Comparison of ENCODE assay signal across 17 cellular contexts in the genomic region with DNA sequence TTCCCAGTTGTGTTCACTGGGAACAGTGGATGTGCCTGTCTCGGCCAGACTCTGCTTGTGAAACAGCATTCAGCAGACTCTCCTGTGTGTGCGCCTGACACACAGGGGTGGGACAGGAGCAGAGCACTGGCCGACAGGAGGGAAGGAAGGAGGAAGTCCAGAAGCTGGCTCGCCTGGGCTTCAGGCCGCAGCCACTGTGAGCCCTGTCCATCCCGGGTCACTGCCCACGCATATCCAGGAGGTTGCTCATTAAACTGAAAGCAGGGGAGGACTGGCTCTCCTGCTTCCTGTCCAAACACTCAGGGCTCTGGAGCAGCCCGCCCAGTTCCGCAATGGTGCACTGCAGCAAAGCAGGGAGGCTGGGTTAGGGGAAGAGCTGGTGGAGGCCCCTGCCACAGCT.
DNase-seq lines count a peak whose midpoint lies in the region; ATAC-seq and TF ChIP-seq lines count a peak whose summit lies in the region.
"Had no signal": no experiment of that assay in that cellular context is flagged by ENCODE, and none has a peak within 500 bp of the region (broad histone marks: within the 10 kb centered on the region; RNA-seq: fewer than 3 reads in every experiment).

No MANE protein-coding gene starts in this region.

- TF ChIP-seq CTCF in nephron progenitor cell (IDR thresholded peaks at IDR 0.05) (no peak), foreskin fibroblast (IDR thresholded peaks at IDR 0.05; ENCODE audit: low read depth, low read length) (no peak)

- peak; percentile 56 to 74 for ATAC-seq in right cardiac atrium
- ATAC-seq in GM19324 (IDR thresholded peaks at IDR 0.05; ENCODE audit: low FRiP score, unreplicated experiment), result no peak

- peaks cover 24% of the 10 kb centered on the region for H3K27me3 Mint-ChIP-seq in nephron progenitor cell (ENCODE audit: low read depth, poor library complexity)

- H3K4me3 ChIP-seq in adipocyte (ENCODE audit: low read length) (no peak overlapping the region), right cardiac atrium (ENCODE audit: low read length) (no peak overlapping the region), foreskin fibroblast (ENCODE audit: low read depth in 1 of 2, low read length in 2 of 2) (no peak overlapping the region)
- H3K4me3 ChIP-seq: stomach had no signal

- H3K4me1 ChIP-seq in adipocyte (ENCODE audit: control insufficient read depth, insufficient read depth, low read length), result peaks cover 8% of the 10 kb centered on the region
- H3K4me1 ChIP-seq in right cardiac atrium (ENCODE audit: control insufficient read depth, insufficient read depth, low read length), result peaks cover 15% of the 10 kb centered on the region
- H3K4me1 ChIP-seq: Caco-2 had no signal

- H3K9ac ChIP-seq in adipocyte (ENCODE audit: low read length), result no peak overlapping the region

- H3K9me3 ChIP-seq in adipocyte (ENCODE audit: control insufficient read depth, low read length), result peaks cover 9% of the 10 kb centered on the region
- no peaks in the 10 kb centered on the region for H3K9me3 ChIP-seq in right cardiac atrium (ENCODE audit: control insufficient read depth, low read length)
- H3K9me3 ChIP-seq: Caco-2 had no signal

- peaks cover 23% of the 10 kb centered on the region for H3K9me3 Mint-ChIP-seq in nephron progenitor cell
- H3K9me3 Mint-ChIP-seq: activated naive CD4-positive, alpha-beta T cell treated with anti-CD3 and anti-CD28 coated beads for 36 hours had no signal

- H3K4me1 Mint-ChIP-seq in nephron progenitor cell, result peaks cover 81% of the 10 kb centered on the region

- peaks cover 37% of the 10 kb centered on the region for H3K27me3 ChIP-seq in adipocyte (replicated peaks; ENCODE audit: control insufficient read depth, insufficient read depth, low read length)
- H3K27me3 ChIP-seq in right cardiac atrium (ENCODE audit: control insufficient read depth, insufficient read depth), result no peaks in the 10 kb centered on the region

- H3K4me3 Mint-ChIP-seq in nephron progenitor cell, result no peak overlapping the region
- H3K4me3 Mint-ChIP-seq: activated naive CD4-positive, alpha-beta T cell treated with anti-CD3 and anti-CD28 coated beads for 36 hours; endodermal cell had no signal

- 52% methylated on average over 9 of the region's 9 CpGs for WGBS in right cardiac atrium

- DNase-seq in DMS53 (lab: John Stamatoyannopoulos, UW), result peak; percentile 88
- peak; percentile 9 for DNase-seq in adipocyte (ENCODE audit: low read depth)
- peak in 2 of 3 donors; percentile 40 to 75 for DNase-seq in right cardiac atrium
- peak; percentile 63 for DNase-seq in nephron progenitor cell
- DNase-seq in H4 (ENCODE audit: low spot score), result no peak
- DNase-seq in HuH-7.5 (ENCODE audit: low spot score), result no peak
- DNase-seq in foreskin fibroblast, result no peak
- DNase-seq: activated naive CD4-positive, alpha-beta T cell treated with anti-CD3 and anti-CD28 coated beads for 36 hours; Caco-2; endodermal cell; GOT3; Karpas-422; NCI-H1436 treated with DMSO at 0.1 percent for 48 hours; NCI-H510A; stomach; WERI-Rb-1 had no signal

- H3K27ac Mint-ChIP-seq in nephron progenitor cell, result no peak overlapping the region
- H3K27ac Mint-ChIP-seq: activated naive CD4-positive, alpha-beta T cell treated with anti-CD3 and anti-CD28 coated beads for 36 hours; endodermal cell had no signal

- H3K36me3 Mint-ChIP-seq in nephron progenitor cell (ENCODE audit: low read depth), result peaks cover 5% of the 10 kb centered on the region

- intact Hi-C loops in right cardiac atrium (cut with DNase I), result no loop called here

- H3K36me3 ChIP-seq in adipocyte (ENCODE audit: control insufficient read depth, insufficient read depth, low read length, severe bottlenecking), result no peaks in the 10 kb centered on the region
- H3K36me3 ChIP-seq: stomach, WERI-Rb-1 had no signal

- H3K27ac ChIP-seq in right cardiac atrium (ENCODE audit: low read length), result no peak overlapping the region
- H3K27ac ChIP-seq: stomach, WERI-Rb-1 had no signal

Comparison
In these comparisons a context has a peak if more than half of its experiments do, and no peak if none do; other contexts are left out.
1. DNase-seq: peak in DMS53 (single experiment), adipocyte (single experiment), right cardiac atrium (2 of 3) and nephron progenitor cell (single experiment); none in H4 (single experiment), HuH-7.5 (single experiment) and foreskin fibroblast (0 of 2).